In genomic region chr3:177590826-177591225, GRCh38 we compare ENCODE assay signal across 10 cellular contexts.
A peak's percentile ranks its signal among the peaks of the same experiment; 100 is the strongest.
DNase-seq lines count a peak whose midpoint lies in the region; ATAC-seq, FAIRE-seq and TF ChIP-seq lines count a peak whose summit lies in the region.
"Had no signal": no experiment of that assay in that cellular context is flagged by ENCODE, and none has a peak within 500 bp of the region (broad histone marks: within the 10 kb centered on the region; RNA-seq: fewer than 3 reads in every experiment).

No MANE protein-coding gene starts in this region.

- no peak overlapping the region for H2AFZ ChIP-seq in KMS-11 (ENCODE audit: low read depth)
- H2AFZ ChIP-seq in HepG2 (ENCODE audit: low read length): no peak overlapping the region

- H3K4me1 ChIP-seq in KMS-11 (ENCODE audit: low read depth, poor library complexity, severe bottlenecking) (peaks cover 36% of the 10 kb centered on the region), HepG2 (ENCODE audit: insufficient read depth, low read length) (peaks cover 37% of the 10 kb centered on the region)

- H3K4me1 Mint-ChIP-seq in activated naive CD8-positive, alpha-beta T cell (ENCODE audit: low read depth): peaks cover 40% of the 10 kb centered on the region
- H3K4me1 Mint-ChIP-seq in activated CD4-positive, alpha-beta memory T cell treated with anti-CD3 and anti-CD28 coated beads for 36 hours (ENCODE audit: low read depth): peaks cover 45% of the 10 kb centered on the region

- TF ChIP-seq RAD21 in HepG2 (CRISPR knock-in tag; IDR thresholded peaks at IDR 0.05): no peak

- H3K27me3 ChIP-seq in KMS-11 (ENCODE audit: insufficient read depth, low read depth): no peaks in the 10 kb centered on the region
- no peaks in the 10 kb centered on the region for H3K27me3 ChIP-seq in HepG2 (ENCODE audit: control insufficient read depth in 1 of 2, insufficient read depth in 2 of 2, low read length in 2 of 2)

- TF ChIP-seq CTCF in KMS-11 (conservative IDR thresholded peaks at IDR 0.05; ENCODE audit: low read depth, low read length) (no peak), fibroblast of mammary gland (conservative IDR thresholded peaks at IDR 0.05; ENCODE audit: control insufficient read depth, insufficient read depth, low read depth, low read length) (no peak), HepG2 (CRISPR knock-in tag; IDR thresholded peaks at IDR 0.05) (no peak)

- H3K27ac Mint-ChIP-seq in activated naive CD8-positive, alpha-beta T cell: peak overlapping the region; percentile 71
- no peak overlapping the region for H3K27ac Mint-ChIP-seq in activated CD4-positive, alpha-beta memory T cell treated with anti-CD3 and anti-CD28 coated beads for 36 hours

- H3K36me3 ChIP-seq in KMS-11 (ENCODE audit: insufficient read depth): no peaks in the 10 kb centered on the region
- no peaks in the 10 kb centered on the region for H3K36me3 ChIP-seq in HepG2 (replicated peaks in 1 of 2; ENCODE audit: control insufficient read depth in 1 of 2, insufficient read depth in 2 of 2, low read length in 2 of 2)

- H3K4me2 ChIP-seq in KMS-11 (peak overlapping the region; percentile 1; the same call in 1 of the 2 replicates), HepG2 (ENCODE audit: low read depth, low read length) (no peak overlapping the region)

- no peak overlapping the region for H3K4me3 Mint-ChIP-seq in activated naive CD8-positive, alpha-beta T cell
- H3K4me3 Mint-ChIP-seq in activated CD4-positive, alpha-beta memory T cell treated with anti-CD3 and anti-CD28 coated beads for 36 hours: no peak overlapping the region

- DNase-seq in fibroblast of mammary gland (ENCODE audit: low read depth): peak; percentile 65
- peak; percentile 74 for DNase-seq in smooth muscle cell of the brain vasculature (ENCODE audit: low read depth, low spot score)
- DNase-seq in HepG2 (ENCODE audit: low spot score): no peak
- no peak for DNase-seq in COLO829 (ENCODE audit: low spot score)
- DNase-seq in activated CD4-positive, alpha-beta memory T cell treated with anti-CD3 and anti-CD28 coated beads for 36 hours: no peak
- DNase-seq: stimulated activated naive CD4-positive, alpha-beta T cell; T1000 had no signal

- no peaks in the 10 kb centered on the region for H3K27me3 Mint-ChIP-seq in activated naive CD8-positive, alpha-beta T cell
- H3K27me3 Mint-ChIP-seq in activated CD4-positive, alpha-beta memory T cell treated with anti-CD3 and anti-CD28 coated beads for 36 hours: no peaks in the 10 kb centered on the region

- no peak overlapping the region for H3K9ac ChIP-seq in KMS-11
- H3K9ac ChIP-seq in HepG2 (ENCODE audit: insufficient read depth, low read depth, low read length): no peak overlapping the region

- H4K20me1 ChIP-seq in KMS-11 (ENCODE audit: insufficient read depth) (no peaks in the 10 kb centered on the region), HepG2 (ENCODE audit: insufficient read depth, low read length) (no peaks in the 10 kb centered on the region)

- no peaks in the 10 kb centered on the region for H3K79me2 ChIP-seq in KMS-11 (ENCODE audit: insufficient read depth, low read depth)
- no peaks in the 10 kb centered on the region for H3K79me2 ChIP-seq in HepG2 (ENCODE audit: insufficient read depth, low read length)

- CTCF ChIA-PET in HepG2 (lab: Yijun Ruan, JAX; ENCODE audit: low intra/inter-chr PET ratio, low total read pairs): no interaction called here
- CTCF ChIA-PET in activated CD4-positive, alpha-beta memory T cell treated with anti-CD3 and anti-CD28 coated beads for 36 hours (lab: Charles Lee): interaction anchor here (2.0 kb wide), 1 partner anchor 10 kb away, joined by 5 read pairs; no protein-coding TSS in a partner anchor

- in situ Hi-C loops in HepG2 (cut with HindIII; ENCODE audit: extremely low pct_ligation_motif_present, low pct_unique_long_range_greater_than_20kb): no loop called here

- no peak for ATAC-seq in HepG2

- no peak for TF ChIP-seq EP300 in HepG2 (IDR thresholded peaks at IDR 0.05; ENCODE audit: low read depth in 2 of 2, low read length in 2 of 2)
- no peak for TF ChIP-seq EP300 in HepG2 (CRISPR knock-in tag; IDR thresholded peaks at IDR 0.05; ENCODE audit: borderline replicate concordance)

- H3K9me3 ChIP-seq in HepG2 (ENCODE audit: low read length): no peaks in the 10 kb centered on the region

- no TSS peak for BruUV-seq in HepG2 (replicated peaks; lab: Mats Ljungman, UMichigan)

- H3K4me3 ChIP-seq in KMS-11 (IDR thresholded peaks at IDR 0.05; ENCODE audit: insufficient read depth, low read depth, low read length) (no peak overlapping the region), fibroblast of mammary gland (ENCODE audit: control insufficient read depth, low read depth, low read length) (no peak overlapping the region), HepG2 (replicated peaks in 1 of 3; ENCODE audit: insufficient read depth in 1 of 3, low read depth in 2 of 3, low read length in 3 of 3) (no peak overlapping the region)

- no peaks in the 10 kb centered on the region for H3K36me3 Mint-ChIP-seq in activated naive CD8-positive, alpha-beta T cell
- H3K36me3 Mint-ChIP-seq in activated CD4-positive, alpha-beta memory T cell treated with anti-CD3 and anti-CD28 coated beads for 36 hours: no peaks in the 10 kb centered on the region

- H3K9me3 Mint-ChIP-seq in activated naive CD8-positive, alpha-beta T cell (ENCODE audit: low read depth): no peaks in the 10 kb centered on the region
- H3K9me3 Mint-ChIP-seq in activated CD4-positive, alpha-beta memory T cell treated with anti-CD3 and anti-CD28 coated beads for 36 hours: peaks cover 9% of the 10 kb centered on the region

- WGBS in HepG2 (ENCODE audit: low lambda C conversion rate): 70% methylated on average over 1 of the region's 1 CpG

- no peak for TF ChIP-seq POLR2A in HepG2 (IDR thresholded peaks at IDR 0.05; ENCODE audit: insufficient read depth in 1 of 2, low read depth in 2 of 2, low read length in 2 of 2)

- POLR2A ChIA-PET in HepG2 (lab: Yijun Ruan, JAX): interaction anchor here (0.9 kb wide), 1 partner anchor 17 kb away, joined by 3 read pairs; no protein-coding TSS in a partner anchor
- POLR2A ChIA-PET in activated CD4-positive, alpha-beta memory T cell treated with anti-CD3 and anti-CD28 coated beads for 36 hours (lab: Charles Lee): interaction anchor here (0.6 kb wide), 1 partner anchor 404 kb away, joined by 4 read pairs; no protein-coding TSS in a partner anchor

- no peak overlapping the region for H3K27ac ChIP-seq in KMS-11
- no peak overlapping the region for H3K27ac ChIP-seq in HepG2 (ENCODE audit: extremely low read length, insufficient read depth, low read length)

- FAIRE-seq in HepG2 (lab: Jason Lieb, UNC): no peak
- FAIRE-seq: G401.6 had no signal

- intact Hi-C loops in HepG2 (cut with micrococcal nuclease; ENCODE audit: unreplicated experiment): no loop called here
- intact Hi-C loops in activated CD4-positive, alpha-beta memory T cell treated with anti-CD3 and anti-CD28 coated beads for 36 hours (cut with micrococcal nuclease): loop anchor here (1.0 to 10.0 kb wide), 3 partner anchors 12 to 536 kb away; no protein-coding TSS in a partner anchor

TF ChIP-seq in HepG2, 621 proteins besides CTCF, POLR2A, EP300 and RAD21:
- no peak for TF ChIP-seq HOXA3 (CRISPR knock-in tag; IDR thresholded peaks at IDR 0.05)
TF ChIP-seq in HepG2: peak in this region for 0.

Comparison
In these comparisons a context has a peak if more than half of its experiments do, and no peak if none do; other contexts are left out.
1. DNase-seq: peak in fibroblast of mammary gland (single experiment) and smooth muscle cell of the brain vasculature (single experiment); none in HepG2 (single experiment), COLO829 (single experiment) and activated CD4-positive, alpha-beta memory T cell treated with anti-CD3 and anti-CD28 coated beads for 36 hours (single experiment).